13 cellular contexts compared by ENCODE assay signal in genomic region chr12:52305921-52306705, GRCh38. TPM values are rescaled to one million over a fixed set of nuclear protein-coding genes. Genes with fewer than 3 reads are reported as not detected.
DNase-seq lines count a peak whose midpoint lies in the region; ATAC-seq and TF ChIP-seq lines count a peak whose summit lies in the region.
"Had no signal": no experiment of that assay in that cellular context is flagged by ENCODE, and none has a peak within 500 bp of the region (broad histone marks: within the 10 kb centered on the region; RNA-seq: fewer than 3 reads in every experiment).

No MANE protein-coding gene starts in this region.

- H3K9me3 Mint-ChIP-seq in immature natural killer cell: peaks cover 0 to 2% (median 0%) of the 10 kb centered on the region in 6 donors
- H3K9me3 Mint-ChIP-seq in activated naive CD8-positive, alpha-beta T cell treated with anti-CD3 and anti-CD28 coated beads, Interleukin-2, amount 50 U/mL, for 24 hours: no peaks in the 10 kb centered on the region
- H3K9me3 Mint-ChIP-seq: activated naive CD4-positive, alpha-beta T cell treated with anti-CD3 and anti-CD28 coated beads for 36 hours had no signal

- no peaks in the 10 kb centered on the region; the same call in 1 of the 2 replicates for H3K9me3 ChIP-seq in AG04450 (ENCODE audit: control insufficient read depth, insufficient read depth, low read length)
- H3K9me3 ChIP-seq: stomach had no signal

- TF ChIP-seq POLR2A in erythroblast (IDR thresholded peaks at IDR 0.05; ENCODE audit: low read length): no peak

- intact Hi-C loops in sciatic nerve (cut with DNase I): no loop called here

- TF ChIP-seq CTCF in AG04450 (IDR thresholded peaks at IDR 0.05; ENCODE audit: low read depth, low read length) (peak; percentile 32), GM13977 (IDR thresholded peaks at IDR 0.05; ENCODE audit: extremely low read depth, insufficient read depth, missing control alignments) (peak; percentile 16)

- peaks cover 54% of the 10 kb centered on the region in 2 donors for H3K4me1 Mint-ChIP-seq in immature natural killer cell
- H3K4me1 Mint-ChIP-seq in activated naive CD8-positive, alpha-beta T cell treated with anti-CD3 and anti-CD28 coated beads, Interleukin-2, amount 50 U/mL, for 24 hours: peaks cover 21% of the 10 kb centered on the region

- DNase-seq in AG04450 (ENCODE audit: low read depth, low spot score): no peak
- DNase-seq in GM13977 (ENCODE audit: low spot score): no peak
- DNase-seq in UCSD-AML1 (lab: John Stamatoyannopoulos, UW; ENCODE audit: unreplicated experiment): peak; percentile 37
- peak in 2 of 3 donors; percentile 14 to 25 for DNase-seq in immature natural killer cell
- DNase-seq in sciatic nerve (ENCODE audit: low spot score): no peak
- no peak for DNase-seq in erythroblast (lab: John Stamatoyannopoulos, UW)
- DNase-seq in activated naive CD8-positive, alpha-beta T cell treated with anti-CD3 and anti-CD28 coated beads, Interleukin-2, amount 50 U/mL, for 24 hours: no peak
- no peak for DNase-seq in amniotic stem cell (lab: John Stamatoyannopoulos, UW)
- DNase-seq: activated CD4-positive, alpha-beta T cell treated with anti-CD3 and anti-CD28 coated beads for 48 hours; activated naive CD4-positive, alpha-beta T cell treated with anti-CD3 and anti-CD28 coated beads for 36 hours; NCI-H2227 treated with DMSO at 0.1 percent for 48 hours; SHP77 treated with DMSO at 0.1 percent for 48 hours; stomach had no signal

- peaks cover 42% of the 10 kb centered on the region for H3K27me3 ChIP-seq in AG04450 (ENCODE audit: control insufficient read depth, insufficient read depth, low read length)

- H3K4me3 Mint-ChIP-seq in immature natural killer cell: peak overlapping the region; percentile 76 to 87 (median 82)
- no peak overlapping the region for H3K4me3 Mint-ChIP-seq in activated naive CD8-positive, alpha-beta T cell treated with anti-CD3 and anti-CD28 coated beads, Interleukin-2, amount 50 U/mL, for 24 hours
- H3K4me3 Mint-ChIP-seq: activated naive CD4-positive, alpha-beta T cell treated with anti-CD3 and anti-CD28 coated beads for 36 hours had no signal

- POLR2A ChIA-PET in AG04450 (lab: Yijun Ruan, JAX): no interaction called here

- H3K27ac Mint-ChIP-seq in immature natural killer cell: peak overlapping the region in 5 of 6 donors; percentile 70 to 91 (median 90)
- H3K27ac Mint-ChIP-seq in activated naive CD8-positive, alpha-beta T cell treated with anti-CD3 and anti-CD28 coated beads, Interleukin-2, amount 50 U/mL, for 24 hours: no peak overlapping the region
- H3K27ac Mint-ChIP-seq: activated naive CD4-positive, alpha-beta T cell treated with anti-CD3 and anti-CD28 coated beads for 36 hours had no signal

- H3K27me3 Mint-ChIP-seq in immature natural killer cell (ENCODE audit: low read depth in 3 of 3): peaks cover 14 to 23% (median 20%) of the 10 kb centered on the region in 3 donors
- peaks cover 46% of the 10 kb centered on the region for H3K27me3 Mint-ChIP-seq in activated naive CD8-positive, alpha-beta T cell treated with anti-CD3 and anti-CD28 coated beads, Interleukin-2, amount 50 U/mL, for 24 hours

- in situ Hi-C loops in GM13977 (cut with MboI; ENCODE audit: low pct_unique_long_range_greater_than_20kb, low sequenced_read_pairs, unreplicated experiment): no loop called here

- H3K4me3 ChIP-seq in AG04450 (ENCODE audit: low read depth, low read length): no peak overlapping the region
- H3K4me3 ChIP-seq: stomach had no signal

- H3K27ac ChIP-seq in AG04450 (ENCODE audit: low read depth, low read length): no peak overlapping the region
- H3K27ac ChIP-seq: stomach had no signal

- ATAC-seq in sciatic nerve: no peak
- no peak for ATAC-seq in activated naive CD8-positive, alpha-beta T cell treated with anti-CD3 and anti-CD28 coated beads, Interleukin-2, amount 50 U/mL, for 24 hours

- CTCF ChIA-PET in AG04450 (lab: Charles Lee): interaction anchor here (0.7 to 2.9 kb wide), 5 partner anchors 15 to 149 kb away, joined by 3 to 27 read pairs (median 4); partner anchors contain the start of gene KRT83

- no peaks in the 10 kb centered on the region for H3K36me3 Mint-ChIP-seq in immature natural killer cell
- H3K36me3 Mint-ChIP-seq in activated naive CD8-positive, alpha-beta T cell treated with anti-CD3 and anti-CD28 coated beads, Interleukin-2, amount 50 U/mL, for 24 hours (ENCODE audit: low read depth): no peaks in the 10 kb centered on the region

RNA-seq across cellular contexts. Expression of gene KRT81, which starts 14.8 kb away (rescaled TPM):
- 0.24 and 2.3 TPM in 2 replicates for polyA plus RNA-seq in AG04450 (2011; rRNA removed)
- polyA minus RNA-seq in AG04450 (2011; rRNA and poly(A)+ RNA removed): 0.23 and 0.39 TPM in 2 replicates
- 1 to 10 TPM; 2.2 to 3.7 (median 3.6) TPM for polyA plus RNA-seq in immature natural killer cell
- total RNA-seq in sciatic nerve: not detected
- total RNA-seq: activated naive CD4-positive, alpha-beta T cell treated with anti-CD3 and anti-CD28 coated beads for 36 hours; stomach had no signal

RNA-seq across cellular contexts. Expression of gene KRT83, which starts 15.1 kb away (rescaled TPM):
- polyA plus RNA-seq in AG04450 (2011; rRNA removed) (0.04 TPM in 1 of 2 replicates, not detected in the other), immature natural killer cell (not detected)
- not detected in 2 replicates for polyA minus RNA-seq in AG04450 (2011; rRNA and poly(A)+ RNA removed)
- total RNA-seq in sciatic nerve: not detected
- total RNA-seq: activated naive CD4-positive, alpha-beta T cell treated with anti-CD3 and anti-CD28 coated beads for 36 hours; stomach had no signal
- polyA plus RNA-seq: stomach had no signal

RNA-seq across cellular contexts. Expression of gene KRT86, which starts 31.7 kb away (rescaled TPM):
- 0.04 TPM in 1 of 2 replicates, not detected in the other for polyA plus RNA-seq in AG04450 (2011; rRNA removed)
- not detected in 2 replicates for polyA minus RNA-seq in AG04450 (2011; rRNA and poly(A)+ RNA removed)
- polyA plus RNA-seq in immature natural killer cell: 10 to 100 TPM in 2 of 3 donors, 1 to 10 TPM in 1; 6.6 to 13.1 (median 12.5) TPM
- 0.45 TPM for total RNA-seq in sciatic nerve
- total RNA-seq: stomach had no signal
- polyA plus RNA-seq: stomach had no signal

Comparison
In these comparisons a context has a peak if more than half of its experiments do, and no peak if none do; other contexts are left out.
1. DNase-seq: peak in UCSD-AML1 (single experiment) and immature natural killer cell (2 of 3); none in AG04450 (single experiment), GM13977 (single experiment), sciatic nerve (single experiment), erythroblast (0 of 2), activated naive CD8-positive, alpha-beta T cell treated with anti-CD3 and anti-CD28 coated beads, Interleukin-2, amount 50 U/mL, for 24 hours (single experiment) and amniotic stem cell (single experiment).